In the genomic region with DNA sequence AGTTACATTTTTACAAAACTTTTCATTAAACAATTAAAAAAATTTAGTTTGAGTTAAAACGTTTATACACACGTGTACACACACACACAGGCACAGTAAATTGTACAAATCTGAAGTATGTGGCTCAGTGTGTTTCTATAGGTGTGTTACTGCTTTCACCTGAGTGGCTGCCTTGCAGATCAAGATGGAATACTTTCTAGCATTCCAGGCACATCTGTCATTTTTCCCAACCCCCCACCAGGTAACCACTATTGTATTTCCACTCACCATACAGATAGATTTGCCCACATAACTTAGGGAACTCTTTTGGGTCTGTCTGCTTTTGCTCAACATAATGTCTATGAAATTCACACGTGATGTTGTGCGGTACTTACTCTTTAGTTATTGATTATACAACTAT, we compare ENCODE assay signal across 25 cellular contexts.
"Had no signal": no experiment of that assay in that cellular context is flagged by ENCODE, and none has a peak within 500 bp of the region (broad histone marks: within the 10 kb centered on the region; RNA-seq: fewer than 3 reads in every experiment).

No MANE protein-coding gene starts in this region.

- H3K27ac Mint-ChIP-seq: activated naive CD8-positive, alpha-beta T cell; activated T-helper 2 cell treated with anti-CD3 and anti-CD28 coated beads, Interferon-gamma antibody, Interleukin-2, Interleukin-4, amounts not matched to agents 10 μg/mL and 5 μg/mL and 100 μg/mL, durations not matched to agents 14 hours and 24 hours and 36 hours; natural killer cell treated with Interleukin-12 subunit alpha and Interleukin-12 subunit beta and Interleukin-15 and Interleukin-18, amount 100 ng/mL, for 72 hours; T-helper 1 cell treated with Interleukin-12 subunit alpha and Interleukin-12 subunit beta and Interleukin-4 antibody, amounts not matched to agents 30 μg/mL and 1 μg/mL, for 36 hours had no signal

- H3K4me1 ChIP-seq: adrenal gland, ascending aorta, prostate gland had no signal

- DNase-seq: activated CD4-positive, alpha-beta T cell treated with anti-CD3 and anti-CD28 coated beads for 4 hours; activated CD4-positive, alpha-beta T cell treated with anti-CD3 and anti-CD28 coated beads, Interleukin-2, amount 50 U/mL, for 48 hours; activated CD4-positive, CD25-positive, alpha-beta regulatory T cell; activated CD8-positive, alpha-beta memory T cell treated with anti-CD3 and anti-CD28 coated beads, Interleukin-2, amount 50 U/mL, for 48 hours; activated naive CD4-positive, alpha-beta T cell; activated T-cell treated with anti-CD3 and anti-CD28 coated beads, Interleukin-2, amount 50 U/mL, for 4 hours; adrenal gland; brain microvascular endothelial cell; central memory CD4-positive, alpha-beta T cell; effector memory CD4-positive, alpha-beta T cell; gastrocnemius medialis; hippocampal formation; ovary; stimulated activated CD4-positive, alpha-beta T cell treated with anti-CD3 and anti-CD28 coated beads, Interleukin-4, amount 100 ng/mL, for 24 hours; stimulated activated naive CD8-positive, alpha-beta T cell treated with anti-CD3 and anti-CD28 coated beads, Interleukin-15, Interleukin-2, amounts not matched to agents 100 U/mL and 50 U/mL, for 24 hours; upper lobe of right lung had no signal

- H3K9me3 ChIP-seq: adrenal gland, ascending aorta, esophagus muscularis mucosa, gastrocnemius medialis, neutrophil, ovary, prostate gland, upper lobe of right lung had no signal

- H3K27me3 Mint-ChIP-seq: activated naive CD8-positive, alpha-beta T cell; natural killer cell treated with Interleukin-12 subunit alpha and Interleukin-12 subunit beta and Interleukin-15 and Interleukin-18, amount 100 ng/mL, for 72 hours had no signal

- H3K27ac ChIP-seq: adrenal gland, ascending aorta, brain microvascular endothelial cell, esophagus muscularis mucosa, gastrocnemius medialis, neutrophil, ovary, prostate gland, upper lobe of right lung had no signal

- FAIRE-seq: endothelial cell of umbilical vein had no signal

- H3K36me3 Mint-ChIP-seq: activated naive CD8-positive, alpha-beta T cell; natural killer cell treated with Interleukin-12 subunit alpha and Interleukin-12 subunit beta and Interleukin-15 and Interleukin-18, amount 100 ng/mL, for 72 hours had no signal

- H3K4me3 Mint-ChIP-seq: activated naive CD8-positive, alpha-beta T cell; activated T-cell treated with anti-CD3 and anti-CD28 coated beads, Interleukin-2, amount 50 U/mL, for 4 hours; natural killer cell treated with Interleukin-12 subunit alpha and Interleukin-12 subunit beta and Interleukin-15 and Interleukin-18, amount 100 ng/mL, for 72 hours; T-helper 1 cell treated with Interleukin-12 subunit alpha and Interleukin-12 subunit beta and Interleukin-4 antibody, amounts not matched to agents 30 μg/mL and 1 μg/mL, for 36 hours had no signal

- H3K27me3 ChIP-seq: adrenal gland, ascending aorta, brain microvascular endothelial cell, esophagus muscularis mucosa, gastrocnemius medialis, neutrophil, ovary, upper lobe of right lung had no signal

- H3K36me3 ChIP-seq: adrenal gland, ascending aorta, brain microvascular endothelial cell, esophagus muscularis mucosa, gastrocnemius medialis, neutrophil, ovary, prostate gland, upper lobe of right lung had no signal

- H3K4me3 ChIP-seq: adrenal gland, ascending aorta, esophagus muscularis mucosa, gastrocnemius medialis, ovary, prostate gland, upper lobe of right lung had no signal

- H3K9me3 Mint-ChIP-seq: activated T-cell treated with anti-CD3 and anti-CD28 coated beads, Interleukin-2, amount 50 U/mL, for 4 hours; activated T-helper 2 cell treated with anti-CD3 and anti-CD28 coated beads, Interferon-gamma antibody, Interleukin-2, Interleukin-4, amounts not matched to agents 10 μg/mL and 5 μg/mL and 100 μg/mL, durations not matched to agents 14 hours and 24 hours and 36 hours; T-helper 1 cell treated with Interleukin-12 subunit alpha and Interleukin-12 subunit beta and Interleukin-4 antibody, amounts not matched to agents 30 μg/mL and 1 μg/mL, for 36 hours had no signal
